In the genomic region with DNA sequence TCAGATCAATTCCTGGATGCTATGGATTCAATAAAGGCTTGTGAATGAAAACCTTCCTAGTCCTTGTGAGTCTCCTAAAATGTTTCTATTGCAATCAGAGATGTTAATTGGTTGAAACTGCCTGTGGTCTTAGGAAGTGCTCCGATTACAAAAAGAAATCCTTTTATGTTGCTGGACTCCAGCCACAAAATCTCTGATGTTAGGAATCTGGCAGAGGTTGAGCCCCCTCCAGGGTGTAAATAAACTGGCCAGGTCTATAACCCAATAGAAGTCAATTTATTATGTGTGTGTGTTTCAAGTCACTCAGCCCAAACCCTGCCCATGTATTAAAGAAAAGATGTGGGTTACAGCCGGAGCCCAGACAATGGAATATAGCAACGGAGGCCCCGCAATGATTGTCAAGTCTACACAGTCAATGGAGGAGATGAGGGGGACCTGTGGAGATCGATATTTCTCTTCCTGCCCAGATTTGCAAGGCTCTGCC, we compare ENCODE assay signal across 15 cellular contexts.
DNase-seq lines count a peak whose midpoint lies in the region; ATAC-seq and TF ChIP-seq lines count a peak whose summit lies in the region.
"Had no signal": no experiment of that assay in that cellular context is flagged by ENCODE, and none has a peak within 500 bp of the region (broad histone marks: within the 10 kb centered on the region; RNA-seq: fewer than 3 reads in every experiment).

No MANE protein-coding gene starts in this region.

- H3K14ac ChIP-seq in neuronal stem cell (ENCODE audit: low read length): no peak overlapping the region

- peak overlapping the region in 8 of 12 donors; percentile 33 to 79 (median 70) for H3K27ac ChIP-seq in heart left ventricle
- peak overlapping the region; percentile 86 for H3K27ac ChIP-seq in caudate nucleus (ENCODE audit: low read depth, low read length)
- H3K27ac ChIP-seq in neuronal stem cell (replicated peaks; ENCODE audit: low read length): no peak overlapping the region
- H3K27ac ChIP-seq: VCaP had no signal

- no peak overlapping the region for H2BK120ac ChIP-seq in neuronal stem cell (ENCODE audit: low read depth, low read length)

- no peak overlapping the region for H3K23ac ChIP-seq in neuronal stem cell (ENCODE audit: low read depth, low read length, poor library complexity)

- ATAC-seq in heart left ventricle (no peak), Right ventricle myocardium inferior (no peak)

- peak overlapping the region; percentile 25 for H3K27ac Mint-ChIP-seq in type B pancreatic cell
- H3K27ac Mint-ChIP-seq: activated naive CD8-positive, alpha-beta T cell; H9; memory B cell had no signal

- H3K4me3 ChIP-seq in heart left ventricle (no peak overlapping the region), neuronal stem cell (ENCODE audit: low read length in 2 of 2) (no peak overlapping the region)

- no peaks in the 10 kb centered on the region for H3K79me1 ChIP-seq in neuronal stem cell (ENCODE audit: low read depth, low read length)

- intact Hi-C loops in heart left ventricle (cut with DNase I): loop anchor here in 2 of 10 donors (5.0 to 10.0 kb wide), 2 partner anchors 134 to 431 kb away; no protein-coding TSS in a partner anchor
- intact Hi-C loops in Right ventricle myocardium inferior (cut with DNase I): no loop called here

- peaks cover 0 to 38% (median 13%) of the 10 kb centered on the region in 12 donors for H3K4me1 ChIP-seq in heart left ventricle
- H3K4me1 ChIP-seq in neuronal stem cell (ENCODE audit: control insufficient read depth in 2 of 2, insufficient read depth in 1 of 2, low read depth in 1 of 2, low read length in 2 of 2): peaks cover 4 to 11% of the 10 kb centered on the region in 2 donors

- H3K36me3 ChIP-seq in heart left ventricle (no peaks in the 10 kb centered on the region), neuronal stem cell (replicated peaks in 1 of 2; ENCODE audit: control insufficient read depth in 2 of 2, insufficient read depth in 2 of 2, low read length in 2 of 2) (no peaks in the 10 kb centered on the region)

- H3K36me3 Mint-ChIP-seq in type B pancreatic cell: no peaks in the 10 kb centered on the region
- H3K36me3 Mint-ChIP-seq: activated naive CD8-positive, alpha-beta T cell; memory B cell had no signal

- TF ChIP-seq CTCF in heart left ventricle (IDR thresholded peaks at IDR 0.05) (no peak), type B pancreatic cell (conservative IDR thresholded peaks at IDR 0.05) (no peak)

- no peak overlapping the region for H3K4me2 ChIP-seq in neuronal stem cell (ENCODE audit: insufficient read depth, low read length, poor library complexity, severe bottlenecking)

- no peak overlapping the region for H2BK15ac ChIP-seq in neuronal stem cell (ENCODE audit: low read length)

- 66 to 74% (median 68%) methylated on average over 5 of the region's 5 CpGs for WGBS in heart left ventricle, 4 donors
- WGBS in neuronal stem cell (ENCODE audit: extremely low coverage in 2 of 2, insufficient read length in 2 of 2, insufficient replicate concordance in 1 of 2), 2 donors: no CpG with 5 or more reads among the region's 5 CpGs

- no peak overlapping the region for H3K4ac ChIP-seq in neuronal stem cell (ENCODE audit: low read length)

- H3K9me3 Mint-ChIP-seq in type B pancreatic cell: no peaks in the 10 kb centered on the region
- H3K9me3 Mint-ChIP-seq: H9, memory B cell had no signal

- H3K18ac ChIP-seq in neuronal stem cell (ENCODE audit: low read length): no peak overlapping the region

- H4K8ac ChIP-seq in neuronal stem cell (ENCODE audit: low read depth, low read length): no peak overlapping the region

- H2AK5ac ChIP-seq in neuronal stem cell (ENCODE audit: low read depth, low read length): no peak overlapping the region

- H2AFZ ChIP-seq in neuronal stem cell (ENCODE audit: low read length): peak overlapping the region; percentile 19

- peaks cover 42% of the 10 kb centered on the region for H3K4me1 Mint-ChIP-seq in type B pancreatic cell (ENCODE audit: unreplicated experiment)
- H3K4me1 Mint-ChIP-seq: memory B cell had no signal

- H3K27me3 Mint-ChIP-seq in type B pancreatic cell: peaks cover 4% of the 10 kb centered on the region
- H3K27me3 Mint-ChIP-seq: activated naive CD8-positive, alpha-beta T cell had no signal

- no peak overlapping the region for H2BK12ac ChIP-seq in neuronal stem cell (ENCODE audit: low read length)

- no peak overlapping the region for H4K91ac ChIP-seq in neuronal stem cell (ENCODE audit: low read depth, low read length, poor library complexity)

- no peaks in the 10 kb centered on the region for H3K9me3 ChIP-seq in heart left ventricle
- peaks cover 0 to 3% of the 10 kb centered on the region in 2 donors for H3K9me3 ChIP-seq in neuronal stem cell (replicated peaks in 1 of 2; ENCODE audit: control insufficient read depth in 2 of 2, insufficient read depth in 1 of 2, low read depth in 1 of 2, low read length in 2 of 2)

- H3K4me3 Mint-ChIP-seq in type B pancreatic cell: peak overlapping the region; percentile 9
- H3K4me3 Mint-ChIP-seq: activated naive CD8-positive, alpha-beta T cell; H9; memory B cell had no signal

- no peaks in the 10 kb centered on the region for H3K27me3 ChIP-seq in heart left ventricle
- peaks cover 0 to 2% (median 0%) of the 10 kb centered on the region in 3 experiments for H3K27me3 ChIP-seq in neuronal stem cell (ENCODE audit: control insufficient read depth in 3 of 3, insufficient read depth in 3 of 3, low read depth in 1 of 3, low read length in 3 of 3)

- no peak overlapping the region for H2BK5ac ChIP-seq in neuronal stem cell (ENCODE audit: low read length)

- no peak for TF ChIP-seq POLR2A in heart left ventricle (IDR thresholded peaks at IDR 0.05)

- DNase-seq in heart left ventricle (no peak), Right ventricle myocardium inferior (ENCODE audit: missing footprints) (no peak), caudate nucleus (lab: John Stamatoyannopoulos, UW) (no peak), neuronal stem cell (ENCODE audit: low spot score) (no peak), type B pancreatic cell (ENCODE audit: extremely low spot score, unreplicated experiment) (no peak), Ammon's horn (ENCODE audit: low spot score) (no peak), NCI-H82 (lab: John Stamatoyannopoulos, UW) (no peak), 8988T (no peak)
- DNase-seq: DND-41, H9, NCI-H774, SIG-M5 had no signal

- no peak overlapping the region for H3K9ac ChIP-seq in neuronal stem cell (ENCODE audit: low read depth, low read length, poor library complexity)
